In genomic region chr4:3409571-3410091, GRCh38 we compare ENCODE assay signal across 28 cellular contexts. TPM values are rescaled to one million over a fixed set of nuclear protein-coding genes. Genes with fewer than 3 reads are reported as not detected.
A peak's percentile ranks its signal among the peaks of the same experiment; 100 is the strongest.
DNase-seq lines count a peak whose midpoint lies in the region; ATAC-seq and TF ChIP-seq lines count a peak whose summit lies in the region.
"Had no signal": no experiment of that assay in that cellular context is flagged by ENCODE, and none has a peak within 500 bp of the region (broad histone marks: within the 10 kb centered on the region; RNA-seq: fewer than 3 reads in every experiment).

No MANE protein-coding gene starts in this region.

- H3K27ac ChIP-seq in 22Rv1 (peak overlapping the region; percentile 34; the same call in 1 of the 2 replicates), Peyer's patch (no peak overlapping the region), ovary (peak overlapping the region in 1 of 2 donors; percentile 71), GM23248 (no peak overlapping the region)
- H3K27ac ChIP-seq: epithelial cell of prostate had no signal

- no peak for TF ChIP-seq EP300 in ovary (IDR thresholded peaks at IDR 0.05)

- no peaks in the 10 kb centered on the region for H3F3A ChIP-seq in GM23248 (ENCODE audit: insufficient read depth)

- no peaks in the 10 kb centered on the region for H3K9me2 ChIP-seq in GM23248 (ENCODE audit: insufficient read depth)

- peak; percentile 45 for ATAC-seq in left lobe of liver
- ATAC-seq in natural killer cell treated with Interleukin-12 subunit alpha and Interleukin-12 subunit beta and Interleukin-15 and Interleukin-18, amount 100 ng/mL, for 72 hours, result no peak
- ATAC-seq in natural killer cell, result no peak
- ATAC-seq: activated CD8-positive, alpha-beta memory T cell treated with anti-CD3 and anti-CD28 coated beads, Interleukin-2, amount 10 ng/mL, durations not matched to agents 7 days and 5 days; left colon; naive thymus-derived CD8-positive, alpha-beta T cell; stimulated activated memory B cell treated with anti-CD40 and anti-IgM and Interleukin-4, amounts not matched to agents 10 μg/mL and 1 μg/mL and 100 μg/mL, for 72 hours had no signal

- no peaks in the 10 kb centered on the region for H3K79me2 ChIP-seq in GM23248 (ENCODE audit: insufficient read depth)

- H3K4me3 ChIP-seq in Peyer's patch (no peak overlapping the region), ovary (no peak overlapping the region), GM23248 (no peak overlapping the region)
- H3K4me3 ChIP-seq: smooth muscle cell had no signal

- no peak for TF ChIP-seq CTCF in 22Rv1 (IDR thresholded peaks at IDR 0.05)
- TF ChIP-seq CTCF in Peyer's patch (IDR thresholded peaks at IDR 0.05), result no peak
- TF ChIP-seq CTCF in ovary (IDR thresholded peaks at IDR 0.05), result no peak
- no peak for TF ChIP-seq CTCF in natural killer cell (IDR thresholded peaks at IDR 0.05)

- peak in 2 of 3 donors; percentile 34 to 37 for DNase-seq in Peyer's patch
- peak; percentile 65 for DNase-seq in left lobe of liver (ENCODE audit: low spot score)
- peak in 4 of 5 donors; percentile 14 to 34 (median 26) for DNase-seq in ovary
- no peak for DNase-seq in natural killer cell treated with Interleukin-12 subunit alpha and Interleukin-12 subunit beta and Interleukin-15 and Interleukin-18, amount 100 ng/mL, for 72 hours (ENCODE audit: low spot score)
- DNase-seq in NCI-H2171 treated with DMSO at 0.1 percent for 48 hours (lab: John Stamatoyannopoulos, UW), result no peak
- no peak for DNase-seq in natural killer cell
- DNase-seq in GM23248, result no peak
- DNase-seq: activated CD4-positive, alpha-beta T cell treated with anti-CD3 and anti-CD28 coated beads, Interleukin-2, amount 10 ng/mL, durations not matched to agents 7 days and 5 days; activated CD8-positive, alpha-beta memory T cell treated with anti-CD3 and anti-CD28 coated beads, Interleukin-2, amount 10 ng/mL, durations not matched to agents 7 days and 5 days; activated naive CD8-positive, alpha-beta T cell treated with anti-CD3 and anti-CD28 coated beads, Interleukin-2, amount 10 ng/mL, durations not matched to agents 7 days and 5 days; C1 segment of cervical spinal cord; Calu3; cerebellar nuclear complex; KG1; MM.1S; NCI-H1417 treated with DMSO at 0.1 percent for 48 hours; NCI-H2081 treated with DMSO at 0.1 percent for 48 hours; NCI-H510A treated with DMSO at 0.1 percent for 48 hours; NK-92 treated with Interleukin-12 subunit alpha and Interleukin-12 subunit beta, amount 100 ng/mL, for 24 hours; T-helper 2 cell had no signal

- H3K4me1 ChIP-seq in Peyer's patch, result no peaks in the 10 kb centered on the region
- H3K4me1 ChIP-seq in ovary (ENCODE audit: insufficient read depth), result peaks cover 9% of the 10 kb centered on the region
- H3K4me1 ChIP-seq in GM23248 (ENCODE audit: insufficient read depth), result no peaks in the 10 kb centered on the region

- H3K4me1 Mint-ChIP-seq in natural killer cell treated with Interleukin-12 subunit alpha and Interleukin-12 subunit beta and Interleukin-15 and Interleukin-18, amount 100 ng/mL, for 72 hours (ENCODE audit: low read depth in 2 of 2), result no peaks in the 10 kb centered on the region
- no peaks in the 10 kb centered on the region for H3K4me1 Mint-ChIP-seq in natural killer cell
- H3K4me1 Mint-ChIP-seq: activated CD4-positive, alpha-beta T cell treated with anti-CD3 and anti-CD28 coated beads, Interleukin-2, amount 10 ng/mL, durations not matched to agents 7 days and 5 days; activated CD8-positive, alpha-beta memory T cell treated with anti-CD3 and anti-CD28 coated beads, Interleukin-2, amount 10 ng/mL, durations not matched to agents 7 days and 5 days; activated naive CD8-positive, alpha-beta T cell treated with anti-CD3 and anti-CD28 coated beads, Interleukin-2, amount 10 ng/mL, durations not matched to agents 7 days and 5 days had no signal

- in situ Hi-C loops in GM23248 (cut with MboI), result no loop called here

- WGBS in ovary, 3 donors, result 89 to 92% (median 91%) methylated on average over 15 of the region's 15 CpGs
- WGBS in GM23248 (ENCODE audit: low coverage in 1 of 2, low lambda C conversion rate in 2 of 2, missing lambda C conversion rate in 2 of 2), 2 experiments, result 89 to 90% methylated on average over 13 to 15 of the region's 15 CpGs

- no peaks in the 10 kb centered on the region for H3K27me3 ChIP-seq in Peyer's patch
- H3K27me3 ChIP-seq in ovary, result no peaks in the 10 kb centered on the region
- no peaks in the 10 kb centered on the region for H3K27me3 ChIP-seq in GM23248 (replicated peaks; ENCODE audit: insufficient read depth)

- H3K9me3 Mint-ChIP-seq in natural killer cell treated with Interleukin-12 subunit alpha and Interleukin-12 subunit beta and Interleukin-15 and Interleukin-18, amount 100 ng/mL, for 72 hours, result no peaks in the 10 kb centered on the region
- no peaks in the 10 kb centered on the region for H3K9me3 Mint-ChIP-seq in natural killer cell
- H3K9me3 Mint-ChIP-seq: activated CD4-positive, alpha-beta T cell treated with anti-CD3 and anti-CD28 coated beads, Interleukin-2, amount 10 ng/mL, durations not matched to agents 7 days and 5 days; activated naive CD8-positive, alpha-beta T cell treated with anti-CD3 and anti-CD28 coated beads, Interleukin-2, amount 10 ng/mL, durations not matched to agents 7 days and 5 days; mesothelial cell of epicardium; naive thymus-derived CD8-positive, alpha-beta T cell; stimulated activated memory B cell treated with anti-CD40 and anti-IgM and Interleukin-4, amounts not matched to agents 10 μg/mL and 1 μg/mL and 100 μg/mL, for 72 hours had no signal

- H3K36me3 ChIP-seq in Peyer's patch (peaks cover 0 to 4% (median 0%) of the 10 kb centered on the region in 3 donors), ovary (no peaks in the 10 kb centered on the region), GM23248 (ENCODE audit: low read depth) (no peaks in the 10 kb centered on the region)

- no peaks in the 10 kb centered on the region for H3K27me3 Mint-ChIP-seq in natural killer cell treated with Interleukin-12 subunit alpha and Interleukin-12 subunit beta and Interleukin-15 and Interleukin-18, amount 100 ng/mL, for 72 hours
- no peaks in the 10 kb centered on the region for H3K27me3 Mint-ChIP-seq in natural killer cell (ENCODE audit: low read depth in 2 of 2)
- H3K27me3 Mint-ChIP-seq: activated CD4-positive, alpha-beta T cell treated with anti-CD3 and anti-CD28 coated beads, Interleukin-2, amount 10 ng/mL, durations not matched to agents 7 days and 5 days; activated CD8-positive, alpha-beta memory T cell treated with anti-CD3 and anti-CD28 coated beads, Interleukin-2, amount 10 ng/mL, durations not matched to agents 7 days and 5 days; activated naive CD8-positive, alpha-beta T cell treated with anti-CD3 and anti-CD28 coated beads, Interleukin-2, amount 10 ng/mL, durations not matched to agents 7 days and 5 days; naive thymus-derived CD8-positive, alpha-beta T cell had no signal

- H3K4me2 ChIP-seq in GM23248 (ENCODE audit: unreplicated experiment), result no peak overlapping the region
- H3K4me2 ChIP-seq: smooth muscle cell had no signal

- no peak overlapping the region for H3K27ac Mint-ChIP-seq in natural killer cell treated with Interleukin-12 subunit alpha and Interleukin-12 subunit beta and Interleukin-15 and Interleukin-18, amount 100 ng/mL, for 72 hours
- no peak overlapping the region for H3K27ac Mint-ChIP-seq in natural killer cell
- H3K27ac Mint-ChIP-seq: activated CD4-positive, alpha-beta T cell treated with anti-CD3 and anti-CD28 coated beads, Interleukin-2, amount 10 ng/mL, durations not matched to agents 7 days and 5 days; activated CD8-positive, alpha-beta memory T cell treated with anti-CD3 and anti-CD28 coated beads, Interleukin-2, amount 10 ng/mL, durations not matched to agents 7 days and 5 days; activated naive CD8-positive, alpha-beta T cell treated with anti-CD3 and anti-CD28 coated beads, Interleukin-2, amount 10 ng/mL, durations not matched to agents 7 days and 5 days; mesothelial cell of epicardium; naive thymus-derived CD8-positive, alpha-beta T cell; stimulated activated memory B cell treated with anti-CD40 and anti-IgM and Interleukin-4, amounts not matched to agents 10 μg/mL and 1 μg/mL and 100 μg/mL, for 72 hours had no signal

- no peak overlapping the region for H2AFZ ChIP-seq in GM23248

- no peaks in the 10 kb centered on the region for H4K20me1 ChIP-seq in GM23248 (ENCODE audit: insufficient read depth)

- intact Hi-C loops in ovary (cut with DNase I) (no loop called here), natural killer cell (cut with micrococcal nuclease) (no loop called here)

- no peak overlapping the region for H3K4me3 Mint-ChIP-seq in natural killer cell treated with Interleukin-12 subunit alpha and Interleukin-12 subunit beta and Interleukin-15 and Interleukin-18, amount 100 ng/mL, for 72 hours
- H3K4me3 Mint-ChIP-seq in natural killer cell, result no peak overlapping the region
- H3K4me3 Mint-ChIP-seq: activated CD4-positive, alpha-beta T cell treated with anti-CD3 and anti-CD28 coated beads, Interleukin-2, amount 10 ng/mL, durations not matched to agents 7 days and 5 days; activated CD8-positive, alpha-beta memory T cell treated with anti-CD3 and anti-CD28 coated beads, Interleukin-2, amount 10 ng/mL, durations not matched to agents 7 days and 5 days; activated naive CD8-positive, alpha-beta T cell treated with anti-CD3 and anti-CD28 coated beads, Interleukin-2, amount 10 ng/mL, durations not matched to agents 7 days and 5 days; mesothelial cell of epicardium; naive thymus-derived CD8-positive, alpha-beta T cell; stimulated activated memory B cell treated with anti-CD40 and anti-IgM and Interleukin-4, amounts not matched to agents 10 μg/mL and 1 μg/mL and 100 μg/mL, for 72 hours had no signal

- no peaks in the 10 kb centered on the region for H3K36me3 Mint-ChIP-seq in natural killer cell treated with Interleukin-12 subunit alpha and Interleukin-12 subunit beta and Interleukin-15 and Interleukin-18, amount 100 ng/mL, for 72 hours
- H3K36me3 Mint-ChIP-seq in natural killer cell, result no peaks in the 10 kb centered on the region
- H3K36me3 Mint-ChIP-seq: activated CD8-positive, alpha-beta memory T cell treated with anti-CD3 and anti-CD28 coated beads, Interleukin-2, amount 10 ng/mL, durations not matched to agents 7 days and 5 days; activated naive CD8-positive, alpha-beta T cell treated with anti-CD3 and anti-CD28 coated beads, Interleukin-2, amount 10 ng/mL, durations not matched to agents 7 days and 5 days; naive thymus-derived CD8-positive, alpha-beta T cell had no signal

- H3K9me3 ChIP-seq in Peyer's patch (no peaks in the 10 kb centered on the region), ovary (no peaks in the 10 kb centered on the region), GM23248 (ENCODE audit: low read depth) (no peaks in the 10 kb centered on the region)

- no peak overlapping the region for H3K9ac ChIP-seq in GM23248

- TF ChIP-seq POLR2A in Peyer's patch (IDR thresholded peaks at IDR 0.05), result no peak
- TF ChIP-seq POLR2A in ovary (IDR thresholded peaks at IDR 0.05), result no peak

RNA-seq across cellular contexts. Expression of gene HGFAC, which starts 32.1 kb away (rescaled TPM):
- total RNA-seq in Peyer's patch (not detected), left lobe of liver (177 TPM), ovary (1 to 10 TPM in 1 of 7 donors, under 1 TPM in 5, not detected in 1; 0.15 to 2.1 (median 0.47) TPM), natural killer cell (under 1 TPM in 2 of 3 donors, not detected in 1; 0.43 to 0.54 TPM)
- polyA plus RNA-seq in ovary (1 to 10 TPM in 1 of 2 donors, not detected in 1; 1.1 TPM), GM23248 (2016; fragmentation: Nextera tagmentation; extraction: Ambion mirVana) (not detected in 2 replicates)
- total RNA-seq in natural killer cell treated with Interleukin-12 subunit alpha and Interleukin-12 subunit beta and Interleukin-15 and Interleukin-18, amount 100 ng/mL, for 72 hours, result not detected
- not detected in 2 replicates for total RNA-seq in GM23248 (2014; rRNA removed; shearing (Covaris generic))
- total RNA-seq: activated CD8-positive, alpha-beta memory T cell treated with anti-CD3 and anti-CD28 coated beads, Interleukin-2, amount 10 ng/mL, durations not matched to agents 7 days and 5 days; activated naive CD8-positive, alpha-beta T cell treated with anti-CD3 and anti-CD28 coated beads, Interleukin-2, amount 10 ng/mL, durations not matched to agents 7 days and 5 days; Calu3; left colon; naive thymus-derived CD8-positive, alpha-beta T cell; pulmonary artery endothelial cell had no signal
- polyA plus RNA-seq: naive thymus-derived CD8-positive, alpha-beta T cell; smooth muscle cell had no signal

RNA-seq across cellular contexts. Expression of gene DOK7, which starts 53.5 kb away (rescaled TPM):
- 1 to 10 TPM in 2 of 4 donors, under 1 TPM in 1, not detected in 1; 0.53 to 5.7 (median 4.1) TPM for total RNA-seq in Peyer's patch
- total RNA-seq in left lobe of liver, result 0.83 TPM
- total RNA-seq in ovary, result 10 to 100 TPM in 2 of 7 donors, 1 to 10 TPM in 2, under 1 TPM in 1, not detected in 2; 0.24 to 33.4 (median 2.5) TPM
- under 1 TPM in 1 of 2 donors, not detected in 1; 0.19 TPM for polyA plus RNA-seq in ovary
- under 1 TPM in 1 of 2 donors, not detected in 1; 0.17 TPM for total RNA-seq in natural killer cell treated with Interleukin-12 subunit alpha and Interleukin-12 subunit beta and Interleukin-15 and Interleukin-18, amount 100 ng/mL, for 72 hours
- 1 to 10 TPM; 1.3 to 2.9 (median 1.6) TPM for total RNA-seq in natural killer cell
- total RNA-seq in GM23248 (2014; rRNA removed; shearing (Covaris generic)), result not detected in 2 replicates
- polyA plus RNA-seq in GM23248 (2016; fragmentation: Nextera tagmentation; extraction: Ambion mirVana), result 0.24 TPM in 1 of 2 replicates, not detected in the other
- total RNA-seq: activated CD4-positive, alpha-beta T cell treated with anti-CD3 and anti-CD28 coated beads, Interleukin-2, amount 10 ng/mL, durations not matched to agents 7 days and 5 days; activated CD8-positive, alpha-beta memory T cell treated with anti-CD3 and anti-CD28 coated beads, Interleukin-2, amount 10 ng/mL, durations not matched to agents 7 days and 5 days; activated naive CD8-positive, alpha-beta T cell treated with anti-CD3 and anti-CD28 coated beads, Interleukin-2, amount 10 ng/mL, durations not matched to agents 7 days and 5 days; naive thymus-derived CD8-positive, alpha-beta T cell; smooth muscle cell had no signal
- polyA plus RNA-seq: smooth muscle cell had no signal

Comparison
In these comparisons a context has a peak if more than half of its experiments do, and no peak if none do; other contexts are left out.
1. DNase-seq: peak in Peyer's patch (2 of 3), left lobe of liver (single experiment) and ovary (4 of 5); none in natural killer cell treated with Interleukin-12 subunit alpha and Interleukin-12 subunit beta and Interleukin-15 and Interleukin-18, amount 100 ng/mL, for 72 hours (single experiment), NCI-H2171 treated with DMSO at 0.1 percent for 48 hours (single experiment), natural killer cell (single experiment) and GM23248 (single experiment).
2. RNA of gene HGFAC, which starts 32.1 kb away (total RNA-seq): 177 TPM in left lobe of liver (single experiment); 0.43 to 0.54 TPM in natural killer cell, 0.15 to 2.1 TPM in ovary, not detected in natural killer cell treated with Interleukin-12 subunit alpha and Interleukin-12 subunit beta and Interleukin-15 and Interleukin-18, amount 100 ng/mL, for 72 hours, not detected in Peyer's patch and not detected in GM23248; every median in the first group is over 10 times any median in the second.